1 cellular context compared by ENCODE assay signal in the genomic region with DNA sequence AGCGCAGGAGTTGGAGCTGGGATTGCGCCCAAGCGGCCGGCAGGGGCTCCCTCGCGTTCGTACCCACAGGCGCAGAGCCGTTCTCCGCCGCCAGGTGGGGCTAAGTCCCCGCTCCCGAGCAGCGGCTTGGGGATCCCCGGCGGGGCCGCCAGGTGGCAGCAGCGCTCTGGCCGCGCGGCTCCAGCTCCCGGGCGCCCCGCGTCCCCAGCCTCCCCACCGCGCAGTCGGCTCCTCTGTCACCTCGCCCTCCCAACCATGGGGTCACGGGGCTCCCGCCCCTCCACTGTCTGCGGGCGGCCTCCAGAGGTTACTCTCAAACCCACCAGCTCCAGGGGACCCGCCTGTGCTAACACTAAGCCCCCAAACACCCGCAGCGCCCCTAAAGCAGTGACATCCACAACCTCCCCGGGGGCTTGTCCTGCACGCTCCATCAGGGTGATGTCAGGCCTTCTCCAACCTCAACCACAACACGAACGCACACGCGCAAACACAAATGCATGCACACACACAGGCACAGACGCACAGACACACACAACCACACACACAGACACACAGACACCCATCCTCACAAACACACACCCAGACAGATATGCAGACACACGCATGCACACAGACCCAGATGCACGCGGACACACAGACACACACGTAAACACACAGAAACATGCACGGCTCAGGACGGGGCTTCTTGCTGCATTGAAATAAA.
TF ChIP-seq lines count a peak whose summit lies in the region.

No MANE protein-coding gene starts in this region.

TF ChIP-seq in GM12878, 131 proteins besides CTCF, POLR2A, EP300 and RAD21 (continued from another document and continues in another):
- TF ChIP-seq, protein P1, sequence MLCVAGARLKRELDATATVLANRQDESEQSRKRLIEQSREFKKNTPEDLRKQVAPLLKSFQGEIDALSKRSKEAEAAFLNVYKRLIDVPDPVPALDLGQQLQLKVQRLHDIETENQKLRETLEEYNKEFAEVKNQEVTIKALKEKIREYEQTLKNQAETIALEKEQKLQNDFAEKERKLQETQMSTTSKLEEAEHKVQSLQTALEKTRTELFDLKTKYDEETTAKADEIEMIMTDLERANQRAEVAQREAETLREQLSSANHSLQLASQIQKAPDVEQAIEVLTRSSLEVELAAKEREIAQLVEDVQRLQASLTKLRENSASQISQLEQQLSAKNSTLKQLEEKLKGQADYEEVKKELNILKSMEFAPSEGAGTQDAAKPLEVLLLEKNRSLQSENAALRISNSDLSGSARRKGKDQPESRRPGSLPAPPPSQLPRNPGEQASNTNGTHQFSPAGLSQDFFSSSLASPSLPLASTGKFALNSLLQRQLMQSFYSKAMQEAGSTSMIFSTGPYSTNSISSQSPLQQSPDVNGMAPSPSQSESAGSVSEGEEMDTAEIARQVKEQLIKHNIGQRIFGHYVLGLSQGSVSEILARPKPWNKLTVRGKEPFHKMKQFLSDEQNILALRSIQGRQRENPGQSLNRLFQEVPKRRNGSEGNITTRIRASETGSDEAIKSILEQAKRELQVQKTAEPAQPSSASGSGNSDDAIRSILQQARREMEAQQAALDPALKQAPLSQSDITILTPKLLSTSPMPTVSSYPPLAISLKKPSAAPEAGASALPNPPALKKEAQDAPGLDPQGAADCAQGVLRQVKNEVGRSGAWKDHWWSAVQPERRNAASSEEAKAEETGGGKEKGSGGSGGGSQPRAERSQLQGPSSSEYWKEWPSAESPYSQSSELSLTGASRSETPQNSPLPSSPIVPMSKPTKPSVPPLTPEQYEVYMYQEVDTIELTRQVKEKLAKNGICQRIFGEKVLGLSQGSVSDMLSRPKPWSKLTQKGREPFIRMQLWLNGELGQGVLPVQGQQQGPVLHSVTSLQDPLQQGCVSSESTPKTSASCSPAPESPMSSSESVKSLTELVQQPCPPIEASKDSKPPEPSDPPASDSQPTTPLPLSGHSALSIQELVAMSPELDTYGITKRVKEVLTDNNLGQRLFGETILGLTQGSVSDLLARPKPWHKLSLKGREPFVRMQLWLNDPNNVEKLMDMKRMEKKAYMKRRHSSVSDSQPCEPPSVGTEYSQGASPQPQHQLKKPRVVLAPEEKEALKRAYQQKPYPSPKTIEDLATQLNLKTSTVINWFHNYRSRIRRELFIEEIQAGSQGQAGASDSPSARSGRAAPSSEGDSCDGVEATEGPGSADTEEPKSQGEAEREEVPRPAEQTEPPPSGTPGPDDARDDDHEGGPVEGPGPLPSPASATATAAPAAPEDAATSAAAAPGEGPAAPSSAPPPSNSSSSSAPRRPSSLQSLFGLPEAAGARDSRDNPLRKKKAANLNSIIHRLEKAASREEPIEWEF (IDR thresholded peaks at IDR 0.05; ENCODE audit: insufficient replicate concordance, low read depth, low read length): no peak
- no peak for TF ChIP-seq SPI1 (IDR thresholded peaks at IDR 0.05; ENCODE audit: borderline replicate concordance, insufficient read depth, low read depth, low read length)
- no peak for TF ChIP-seq FOS (IDR thresholded peaks at IDR 0.05; ENCODE audit: borderline replicate concordance, extremely low read depth, insufficient read length)
- TF ChIP-seq PAX8 (IDR thresholded peaks at IDR 0.05): no peak
- TF ChIP-seq BCL11A (IDR thresholded peaks at IDR 0.05; ENCODE audit: low read depth, low read length): no peak
- TF ChIP-seq YY1 (IDR thresholded peaks at IDR 0.05; ENCODE audit: low read depth, low read length): peak; percentile 82
- TF ChIP-seq ZNF207 (IDR thresholded peaks at IDR 0.05; ENCODE audit: borderline replicate concordance): no peak
- no peak for TF ChIP-seq ZNF622 (IDR thresholded peaks at IDR 0.05)
- no peak for TF ChIP-seq CEBPB (IDR thresholded peaks at IDR 0.05; ENCODE audit: borderline replicate concordance in 1 of 2, low read depth in 2 of 2, low read length in 2 of 2)
- no peak for TF ChIP-seq GABPA (IDR thresholded peaks at IDR 0.05; ENCODE audit: low read depth)
- peak; percentile 44; the same call in 1 of the 2 replicates for TF ChIP-seq ZNF24 (IDR thresholded peaks at IDR 0.05)
- no peak for TF ChIP-seq TARDBP (IDR thresholded peaks at IDR 0.05; ENCODE audit: borderline replicate concordance)
- no peak for TF ChIP-seq NRF1 (conservative IDR thresholded peaks at IDR 0.05; ENCODE audit: low read depth, low read length)
- TF ChIP-seq IKZF2 (IDR thresholded peaks at IDR 0.05): no peak
- TF ChIP-seq YBX1 (IDR thresholded peaks at IDR 0.05): no peak
- TF ChIP-seq SMAD1 (IDR thresholded peaks at IDR 0.05; ENCODE audit: low read depth, partially characterized antibody): no peak
- TF ChIP-seq ATF7 (IDR thresholded peaks at IDR 0.05; ENCODE audit: low read depth): no peak
- no peak for TF ChIP-seq PML (IDR thresholded peaks at IDR 0.05; ENCODE audit: low read length)
- TF ChIP-seq NFYA (IDR thresholded peaks at IDR 0.05; ENCODE audit: borderline replicate concordance, low read depth, low read length): no peak
- TF ChIP-seq, protein P2, sequence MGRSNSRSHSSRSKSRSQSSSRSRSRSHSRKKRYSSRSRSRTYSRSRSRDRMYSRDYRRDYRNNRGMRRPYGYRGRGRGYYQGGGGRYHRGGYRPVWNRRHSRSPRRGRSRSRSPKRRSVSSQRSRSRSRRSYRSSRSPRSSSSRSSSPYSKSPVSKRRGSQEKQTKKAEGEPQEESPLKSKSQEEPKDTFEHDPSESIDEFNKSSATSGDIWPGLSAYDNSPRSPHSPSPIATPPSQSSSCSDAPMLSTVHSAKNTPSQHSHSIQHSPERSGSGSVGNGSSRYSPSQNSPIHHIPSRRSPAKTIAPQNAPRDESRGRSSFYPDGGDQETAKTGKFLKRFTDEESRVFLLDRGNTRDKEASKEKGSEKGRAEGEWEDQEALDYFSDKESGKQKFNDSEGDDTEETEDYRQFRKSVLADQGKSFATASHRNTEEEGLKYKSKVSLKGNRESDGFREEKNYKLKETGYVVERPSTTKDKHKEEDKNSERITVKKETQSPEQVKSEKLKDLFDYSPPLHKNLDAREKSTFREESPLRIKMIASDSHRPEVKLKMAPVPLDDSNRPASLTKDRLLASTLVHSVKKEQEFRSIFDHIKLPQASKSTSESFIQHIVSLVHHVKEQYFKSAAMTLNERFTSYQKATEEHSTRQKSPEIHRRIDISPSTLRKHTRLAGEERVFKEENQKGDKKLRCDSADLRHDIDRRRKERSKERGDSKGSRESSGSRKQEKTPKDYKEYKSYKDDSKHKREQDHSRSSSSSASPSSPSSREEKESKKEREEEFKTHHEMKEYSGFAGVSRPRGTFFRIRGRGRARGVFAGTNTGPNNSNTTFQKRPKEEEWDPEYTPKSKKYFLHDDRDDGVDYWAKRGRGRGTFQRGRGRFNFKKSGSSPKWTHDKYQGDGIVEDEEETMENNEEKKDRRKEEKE (IDR thresholded peaks at IDR 0.05): no peak
- no peak for TF ChIP-seq MTA3 (IDR thresholded peaks at IDR 0.05; ENCODE audit: borderline replicate concordance, low read length)
- TF ChIP-seq NR2F1 (conservative IDR thresholded peaks at IDR 0.05): no peak
- TF ChIP-seq KDM1A (IDR thresholded peaks at IDR 0.05; ENCODE audit: borderline replicate concordance): no peak
- no peak for TF ChIP-seq BRCA1 (IDR thresholded peaks at IDR 0.05; ENCODE audit: low read depth, low read length)
- TF ChIP-seq STAT3 (IDR thresholded peaks at IDR 0.05; ENCODE audit: low read depth, low read length): no peak
- TF ChIP-seq KLF5 (IDR thresholded peaks at IDR 0.05; ENCODE audit: partially characterized antibody): no peak
- no peak for TF ChIP-seq CHD2 (IDR thresholded peaks at IDR 0.05; ENCODE audit: borderline replicate concordance, low read depth, low read length)
- 0 out of 2 replicates have a peak, but pooled peaks have one; percentile 41 for TF ChIP-seq GATAD2B (conservative IDR thresholded peaks at IDR 0.05; ENCODE audit: low read depth)
- peak; percentile 60 for TF ChIP-seq RUNX3 (IDR thresholded peaks at IDR 0.05; ENCODE audit: low read length)
- TF ChIP-seq ESRRA (IDR thresholded peaks at IDR 0.05; ENCODE audit: low read length): no peak
- TF ChIP-seq, protein P3, sequence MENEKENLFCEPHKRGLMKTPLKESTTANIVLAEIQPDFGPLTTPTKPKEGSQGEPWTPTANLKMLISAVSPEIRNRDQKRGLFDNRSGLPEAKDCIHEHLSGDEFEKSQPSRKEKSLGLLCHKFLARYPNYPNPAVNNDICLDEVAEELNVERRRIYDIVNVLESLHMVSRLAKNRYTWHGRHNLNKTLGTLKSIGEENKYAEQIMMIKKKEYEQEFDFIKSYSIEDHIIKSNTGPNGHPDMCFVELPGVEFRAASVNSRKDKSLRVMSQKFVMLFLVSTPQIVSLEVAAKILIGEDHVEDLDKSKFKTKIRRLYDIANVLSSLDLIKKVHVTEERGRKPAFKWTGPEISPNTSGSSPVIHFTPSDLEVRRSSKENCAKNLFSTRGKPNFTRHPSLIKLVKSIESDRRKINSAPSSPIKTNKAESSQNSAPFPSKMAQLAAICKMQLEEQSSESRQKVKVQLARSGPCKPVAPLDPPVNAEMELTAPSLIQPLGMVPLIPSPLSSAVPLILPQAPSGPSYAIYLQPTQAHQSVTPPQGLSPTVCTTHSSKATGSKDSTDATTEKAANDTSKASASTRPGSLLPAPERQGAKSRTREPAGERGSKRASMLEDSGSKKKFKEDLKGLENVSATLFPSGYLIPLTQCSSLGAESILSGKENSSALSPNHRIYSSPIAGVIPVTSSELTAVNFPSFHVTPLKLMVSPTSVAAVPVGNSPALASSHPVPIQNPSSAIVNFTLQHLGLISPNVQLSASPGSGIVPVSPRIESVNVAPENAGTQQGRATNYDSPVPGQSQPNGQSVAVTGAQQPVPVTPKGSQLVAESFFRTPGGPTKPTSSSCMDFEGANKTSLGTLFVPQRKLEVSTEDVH (IDR thresholded peaks at IDR 0.05; ENCODE audit: low read depth, partially characterized antibody): no peak
- TF ChIP-seq BHLHE40 (IDR thresholded peaks at IDR 0.05; ENCODE audit: borderline replicate concordance in 1 of 2, low read depth in 2 of 2, low read length in 1 of 2): peak; percentile 50 to 59; a peak in 3 of 4 replicates
- TF ChIP-seq, protein P4, sequence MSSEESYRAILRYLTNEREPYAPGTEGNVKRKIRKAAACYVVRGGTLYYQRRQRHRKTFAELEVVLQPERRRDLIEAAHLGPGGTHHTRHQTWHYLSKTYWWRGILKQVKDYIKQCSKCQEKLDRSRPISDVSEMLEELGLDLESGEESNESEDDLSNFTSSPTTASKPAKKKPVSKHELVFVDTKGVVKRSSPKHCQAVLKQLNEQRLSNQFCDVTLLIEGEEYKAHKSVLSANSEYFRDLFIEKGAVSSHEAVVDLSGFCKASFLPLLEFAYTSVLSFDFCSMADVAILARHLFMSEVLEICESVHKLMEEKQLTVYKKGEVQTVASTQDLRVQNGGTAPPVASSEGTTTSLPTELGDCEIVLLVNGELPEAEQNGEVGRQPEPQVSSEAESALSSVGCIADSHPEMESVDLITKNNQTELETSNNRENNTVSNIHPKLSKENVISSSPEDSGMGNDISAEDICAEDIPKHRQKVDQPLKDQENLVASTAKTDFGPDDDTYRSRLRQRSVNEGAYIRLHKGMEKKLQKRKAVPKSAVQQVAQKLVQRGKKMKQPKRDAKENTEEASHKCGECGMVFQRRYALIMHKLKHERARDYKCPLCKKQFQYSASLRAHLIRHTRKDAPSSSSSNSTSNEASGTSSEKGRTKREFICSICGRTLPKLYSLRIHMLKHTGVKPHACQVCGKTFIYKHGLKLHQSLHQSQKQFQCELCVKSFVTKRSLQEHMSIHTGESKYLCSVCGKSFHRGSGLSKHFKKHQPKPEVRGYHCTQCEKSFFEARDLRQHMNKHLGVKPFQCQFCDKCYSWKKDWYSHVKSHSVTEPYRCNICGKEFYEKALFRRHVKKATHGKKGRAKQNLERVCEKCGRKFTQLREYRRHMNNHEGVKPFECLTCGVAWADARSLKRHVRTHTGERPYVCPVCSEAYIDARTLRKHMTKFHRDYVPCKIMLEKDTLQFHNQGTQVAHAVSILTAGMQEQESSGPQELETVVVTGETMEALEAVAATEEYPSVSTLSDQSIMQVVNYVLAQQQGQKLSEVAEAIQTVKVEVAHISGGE (CRISPR knock-in tag; IDR thresholded peaks at IDR 0.05): no peak
- no peak for TF ChIP-seq SUZ12 (IDR thresholded peaks at IDR 0.05; ENCODE audit: unreplicated experiment)
- TF ChIP-seq HDAC2 (IDR thresholded peaks at IDR 0.05): no peak
- TF ChIP-seq SP1 (IDR thresholded peaks at IDR 0.05; ENCODE audit: low read depth, low read length): peak; percentile 51
- TF ChIP-seq, protein P5, sequence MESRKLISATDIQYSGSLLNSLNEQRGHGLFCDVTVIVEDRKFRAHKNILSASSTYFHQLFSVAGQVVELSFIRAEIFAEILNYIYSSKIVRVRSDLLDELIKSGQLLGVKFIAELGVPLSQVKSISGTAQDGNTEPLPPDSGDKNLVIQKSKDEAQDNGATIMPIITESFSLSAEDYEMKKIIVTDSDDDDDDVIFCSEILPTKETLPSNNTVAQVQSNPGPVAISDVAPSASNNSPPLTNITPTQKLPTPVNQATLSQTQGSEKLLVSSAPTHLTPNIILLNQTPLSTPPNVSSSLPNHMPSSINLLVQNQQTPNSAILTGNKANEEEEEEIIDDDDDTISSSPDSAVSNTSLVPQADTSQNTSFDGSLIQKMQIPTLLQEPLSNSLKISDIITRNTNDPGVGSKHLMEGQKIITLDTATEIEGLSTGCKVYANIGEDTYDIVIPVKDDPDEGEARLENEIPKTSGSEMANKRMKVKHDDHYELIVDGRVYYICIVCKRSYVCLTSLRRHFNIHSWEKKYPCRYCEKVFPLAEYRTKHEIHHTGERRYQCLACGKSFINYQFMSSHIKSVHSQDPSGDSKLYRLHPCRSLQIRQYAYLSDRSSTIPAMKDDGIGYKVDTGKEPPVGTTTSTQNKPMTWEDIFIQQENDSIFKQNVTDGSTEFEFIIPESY (IDR thresholded peaks at IDR 0.05): no peak
- TF ChIP-seq RAD51 (IDR thresholded peaks at IDR 0.05): no peak
- TF ChIP-seq KAT2A (conservative IDR thresholded peaks at IDR 0.05; ENCODE audit: control insufficient read depth, low read depth, low read length): no peak
- TF ChIP-seq, protein P6, sequence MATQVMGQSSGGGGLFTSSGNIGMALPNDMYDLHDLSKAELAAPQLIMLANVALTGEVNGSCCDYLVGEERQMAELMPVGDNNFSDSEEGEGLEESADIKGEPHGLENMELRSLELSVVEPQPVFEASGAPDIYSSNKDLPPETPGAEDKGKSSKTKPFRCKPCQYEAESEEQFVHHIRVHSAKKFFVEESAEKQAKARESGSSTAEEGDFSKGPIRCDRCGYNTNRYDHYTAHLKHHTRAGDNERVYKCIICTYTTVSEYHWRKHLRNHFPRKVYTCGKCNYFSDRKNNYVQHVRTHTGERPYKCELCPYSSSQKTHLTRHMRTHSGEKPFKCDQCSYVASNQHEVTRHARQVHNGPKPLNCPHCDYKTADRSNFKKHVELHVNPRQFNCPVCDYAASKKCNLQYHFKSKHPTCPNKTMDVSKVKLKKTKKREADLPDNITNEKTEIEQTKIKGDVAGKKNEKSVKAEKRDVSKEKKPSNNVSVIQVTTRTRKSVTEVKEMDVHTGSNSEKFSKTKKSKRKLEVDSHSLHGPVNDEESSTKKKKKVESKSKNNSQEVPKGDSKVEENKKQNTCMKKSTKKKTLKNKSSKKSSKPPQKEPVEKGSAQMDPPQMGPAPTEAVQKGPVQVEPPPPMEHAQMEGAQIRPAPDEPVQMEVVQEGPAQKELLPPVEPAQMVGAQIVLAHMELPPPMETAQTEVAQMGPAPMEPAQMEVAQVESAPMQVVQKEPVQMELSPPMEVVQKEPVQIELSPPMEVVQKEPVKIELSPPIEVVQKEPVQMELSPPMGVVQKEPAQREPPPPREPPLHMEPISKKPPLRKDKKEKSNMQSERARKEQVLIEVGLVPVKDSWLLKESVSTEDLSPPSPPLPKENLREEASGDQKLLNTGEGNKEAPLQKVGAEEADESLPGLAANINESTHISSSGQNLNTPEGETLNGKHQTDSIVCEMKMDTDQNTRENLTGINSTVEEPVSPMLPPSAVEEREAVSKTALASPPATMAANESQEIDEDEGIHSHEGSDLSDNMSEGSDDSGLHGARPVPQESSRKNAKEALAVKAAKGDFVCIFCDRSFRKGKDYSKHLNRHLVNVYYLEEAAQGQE (IDR thresholded peaks at IDR 0.05; ENCODE audit: low read depth, low read length): no peak
